In genomic region chr2:19540739-19541503, GRCh38 we compare ENCODE assay signal across 11 cellular contexts.
DNase-seq lines count a peak whose midpoint lies in the region; ATAC-seq and TF ChIP-seq lines count a peak whose summit lies in the region.
"Had no signal": no experiment of that assay in that cellular context is flagged by ENCODE, and none has a peak within 500 bp of the region (broad histone marks: within the 10 kb centered on the region; RNA-seq: fewer than 3 reads in every experiment).

No MANE protein-coding gene starts in this region.

- TF ChIP-seq CTCF in CD4-positive, alpha-beta T cell (IDR thresholded peaks at IDR 0.05): no peak
- no peak for TF ChIP-seq CTCF in thyroid gland (IDR thresholded peaks at IDR 0.05)

- no peaks in the 10 kb centered on the region for H3K27me3 ChIP-seq in CD4-positive, alpha-beta T cell (ENCODE audit: control insufficient read depth, insufficient read depth, low read length)
- no peaks in the 10 kb centered on the region for H3K27me3 ChIP-seq in thyroid gland
- H3K27me3 ChIP-seq: BLaER1 treated with 17β-estradiol and CSF1 and Interleukin-3, amounts not matched to agents 10 nM and 100 nM had no signal

- POLR2A ChIA-PET in CD4-positive, alpha-beta T cell (lab: Charles Lee): no interaction called here

- no peak for TF ChIP-seq POLR2A in thyroid gland (IDR thresholded peaks at IDR 0.05)

- H3K4me1 Mint-ChIP-seq in CD4-positive, alpha-beta T cell (ENCODE audit: low read depth): no peaks in the 10 kb centered on the region

- no peaks in the 10 kb centered on the region for H3K36me3 Mint-ChIP-seq in CD4-positive, alpha-beta T cell (ENCODE audit: low read depth)

- no peak overlapping the region for H3K27ac ChIP-seq in CD4-positive, alpha-beta T cell (ENCODE audit: low read depth, low read length)
- no peak overlapping the region for H3K27ac ChIP-seq in thyroid gland
- H3K27ac ChIP-seq: BLaER1 treated with 17β-estradiol and CSF1 and Interleukin-3, amounts not matched to agents 10 nM and 100 nM had no signal

- no peaks in the 10 kb centered on the region for H3K36me3 ChIP-seq in thyroid gland
- H3K36me3 ChIP-seq: BLaER1 treated with 17β-estradiol and CSF1 and Interleukin-3, amounts not matched to agents 10 nM and 100 nM had no signal

- H3K27ac Mint-ChIP-seq in CD4-positive, alpha-beta T cell: no peak overlapping the region

- H3K4me3 Mint-ChIP-seq in CD4-positive, alpha-beta T cell: no peak overlapping the region

- no peaks in the 10 kb centered on the region for H3K4me1 ChIP-seq in thyroid gland

- CTCF ChIA-PET in CD4-positive, alpha-beta T cell (lab: Charles Lee): no interaction called here

- DNase-seq in ACHN (peak; percentile 83), HT1080 (ENCODE audit: low read depth) (peak; percentile 87), astrocyte of the hippocampus (ENCODE audit: low read depth, low spot score) (peak; percentile 26), kidney glomerular epithelial cell (lab: John Stamatoyannopoulos, UW) (peak; percentile 49), posterior vena cava (ENCODE audit: low spot score) (no peak), thyroid gland (no peak), HuH-7.5 (ENCODE audit: low spot score) (no peak)
- DNase-seq in CD4-positive, alpha-beta T cell: no peak
- DNase-seq: NCI-H1930, right cardiac atrium had no signal

- peaks cover 4% of the 10 kb centered on the region for H3K27me3 Mint-ChIP-seq in CD4-positive, alpha-beta T cell

- 90 to 94% methylated on average over 7 of the region's 7 CpGs for WGBS in thyroid gland, 2 donors

- no peak overlapping the region for H3K4me3 ChIP-seq in thyroid gland (replicated peaks in 1 of 3)
- H3K4me3 ChIP-seq: BLaER1 treated with 17β-estradiol and CSF1 and Interleukin-3, amounts not matched to agents 10 nM and 100 nM had no signal

- in situ Hi-C loops in ACHN (cut with HindIII; ENCODE audit: low pct_ligation_motif_present, low pct_unique_long_range_greater_than_20kb, low sequenced_read_pairs): no loop called here

- no peak for ATAC-seq in CD4-positive, alpha-beta T cell (ENCODE audit: poor library complexity)
- ATAC-seq: right cardiac atrium had no signal

- no peaks in the 10 kb centered on the region for H3K9me3 Mint-ChIP-seq in CD4-positive, alpha-beta T cell

- intact Hi-C loops in posterior vena cava (cut with DNase I) (no loop called here), thyroid gland (cut with DNase I) (no loop called here)
- intact Hi-C loops in CD4-positive, alpha-beta T cell (cut with DNase I, micrococcal nuclease): no loop called here

- H3K9me3 ChIP-seq in CD4-positive, alpha-beta T cell (ENCODE audit: control insufficient read depth, low read length): no peaks in the 10 kb centered on the region
- no peaks in the 10 kb centered on the region for H3K9me3 ChIP-seq in thyroid gland
- H3K9me3 ChIP-seq: BLaER1 treated with 17β-estradiol and CSF1 and Interleukin-3, amounts not matched to agents 10 nM and 100 nM had no signal

Comparison
In these comparisons a context has a peak if more than half of its experiments do, and no peak if none do; other contexts are left out.
1. DNase-seq: peak in ACHN (single experiment), HT1080 (single experiment), astrocyte of the hippocampus (single experiment) and kidney glomerular epithelial cell (single experiment); none in posterior vena cava (single experiment), CD4-positive, alpha-beta T cell (0 of 10), thyroid gland (0 of 2) and HuH-7.5 (single experiment).